Comparison of ENCODE assay signal across 32 cellular contexts in genomic region chr17:39999067-39999466, GRCh38. TPM values are rescaled to one million over a fixed set of nuclear protein-coding genes. Genes with fewer than 3 reads are reported as not detected.
A peak's percentile ranks its signal among the peaks of the same experiment; 100 is the strongest.
DNase-seq lines count a peak whose midpoint lies in the region; ATAC-seq, FAIRE-seq and TF ChIP-seq lines count a peak whose summit lies in the region.
"Had no signal": no experiment of that assay in that cellular context is flagged by ENCODE, and none has a peak within 500 bp of the region (broad histone marks: within the 10 kb centered on the region; RNA-seq: fewer than 3 reads in every experiment).

No MANE protein-coding gene starts in this region.

- no peak overlapping the region for H3K4me3 ChIP-seq in K562
- no peak overlapping the region for H3K4me3 ChIP-seq in sigmoid colon
- H3K4me3 ChIP-seq: BLaER1 treated with 17β-estradiol and CSF1 and Interleukin-3, amounts not matched to agents 10 nM and 100 nM; Peyer's patch; right atrium auricular region; SJSA1; tibial artery had no signal

- no peaks in the 10 kb centered on the region for H3K9me3 ChIP-seq in K562 (replicated peaks; ENCODE audit: control insufficient read depth, insufficient read depth, low read depth, low read length)
- H3K9me3 ChIP-seq in sigmoid colon = no peaks in the 10 kb centered on the region
- H3K9me3 ChIP-seq: BLaER1 treated with 17β-estradiol and CSF1 and Interleukin-3, amounts not matched to agents 10 nM and 100 nM; Peyer's patch; right atrium auricular region; SJSA1; tibial artery had no signal

- no peaks in the 10 kb centered on the region for H3K79me2 ChIP-seq in K562 (ENCODE audit: control insufficient read depth, insufficient read depth, low read length)

- no TSS peak for BruUV-seq in K562 (replicated peaks; lab: Mats Ljungman, UMichigan)

- TF ChIP-seq CTCF in K562 (IDR thresholded peaks at IDR 0.05 in 2 of 3, conservative IDR thresholded peaks at IDR 0.05 in 1 of 3; ENCODE audit: insufficient read depth in 2 of 3, low read depth in 1 of 3, low read length in 3 of 3) (no peak), sigmoid colon (IDR thresholded peaks at IDR 0.05) (no peak)

- TF ChIP-seq EP300 in K562 (IDR thresholded peaks at IDR 0.05; ENCODE audit: low read length) (no peak), sigmoid colon (IDR thresholded peaks at IDR 0.05) (no peak)

- H3K9me3 Mint-ChIP-seq in memory B cell = no peaks in the 10 kb centered on the region
- H3K9me3 Mint-ChIP-seq: dendritic cell treated with granulocyte-macrophage colony-stimulating factor and Interleukin-4, amounts not matched to agents 40 ng/mL and 50 ng/mL, for 4 days; natural killer cell; stimulated activated naive CD8-positive, alpha-beta T cell treated with anti-CD3 and anti-CD28 coated beads, Interleukin-15, amount 100 ng/mL, for 72 hours had no signal

- no peak overlapping the region for H3K4me3 Mint-ChIP-seq in memory B cell
- H3K4me3 Mint-ChIP-seq: dendritic cell treated with granulocyte-macrophage colony-stimulating factor and Interleukin-4, amounts not matched to agents 40 ng/mL and 50 ng/mL, for 4 days; natural killer cell; stimulated activated naive CD8-positive, alpha-beta T cell treated with anti-CD3 and anti-CD28 coated beads, Interleukin-15, amount 100 ng/mL, for 72 hours had no signal

- H3K4me1 Mint-ChIP-seq in memory B cell = peaks cover 4% of the 10 kb centered on the region

- intact Hi-C loops in K562 (cut with micrococcal nuclease) (no loop called here), sigmoid colon (cut with DNase I) (no loop called here)

- no peaks in the 10 kb centered on the region for H4K20me1 ChIP-seq in K562 (replicated peaks; ENCODE audit: control insufficient read depth, insufficient read depth, low read length)

- H3K36me3 Mint-ChIP-seq in memory B cell = peaks cover 28% of the 10 kb centered on the region

- H3K9ac ChIP-seq in K562 (ENCODE audit: insufficient read depth in 1 of 2, low read depth in 2 of 2, low read length in 2 of 2) = no peak overlapping the region
- H3K9ac ChIP-seq: BLaER1 treated with 17β-estradiol and CSF1 and Interleukin-3, amounts not matched to agents 10 nM and 100 nM had no signal

- peak overlapping the region; percentile 50 for H3K27ac Mint-ChIP-seq in memory B cell
- H3K27ac Mint-ChIP-seq: dendritic cell treated with granulocyte-macrophage colony-stimulating factor and Interleukin-4, amounts not matched to agents 40 ng/mL and 50 ng/mL, for 4 days; natural killer cell had no signal

- no peaks in the 10 kb centered on the region for H3K27me3 ChIP-seq in K562 (ENCODE audit: control insufficient read depth in 2 of 2, insufficient read depth in 2 of 2, low read length in 2 of 2)
- H3K27me3 ChIP-seq in sigmoid colon = no peaks in the 10 kb centered on the region
- H3K27me3 ChIP-seq: BLaER1 treated with 17β-estradiol and CSF1 and Interleukin-3, amounts not matched to agents 10 nM and 100 nM; Peyer's patch; right atrium auricular region; SJSA1; tibial artery had no signal

- WGBS in K562 (ENCODE audit: insufficient coverage, low coverage, missing lambda C conversion rate) = 43% methylated on average over 4 of the region's 4 CpGs
- WGBS in sigmoid colon, 2 donors = 92 to 94% methylated on average over 4 of the region's 4 CpGs

- TF ChIP-seq POLR2A in K562 (conservative IDR thresholded peaks at IDR 0.05) (no peak), sigmoid colon (IDR thresholded peaks at IDR 0.05) (no peak)

- CTCF ChIA-PET in K562 (lab: Yijun Ruan, JAX; ENCODE audit: low intra/inter-chr PET ratio) = no interaction called here

- ATAC-seq in K562 (no peak), memory B cell (ENCODE audit: low read depth) (no peak), HG03045 (IDR thresholded peaks at IDR 0.05; ENCODE audit: unreplicated experiment) (no peak)
- ATAC-seq: HepG2; left cardiac atrium; natural killer cell; stimulated activated naive CD8-positive, alpha-beta T cell treated with anti-CD3 and anti-CD28 coated beads, Interleukin-15, amount 100 ng/mL, for 72 hours had no signal

- no peaks in the 10 kb centered on the region for H3K9me1 ChIP-seq in K562 (ENCODE audit: control insufficient read depth, insufficient read depth, low read length)

- H3K27me3 Mint-ChIP-seq in memory B cell = no peaks in the 10 kb centered on the region
- H3K27me3 Mint-ChIP-seq: dendritic cell treated with granulocyte-macrophage colony-stimulating factor and Interleukin-4, amounts not matched to agents 40 ng/mL and 50 ng/mL, for 4 days; stimulated activated naive CD8-positive, alpha-beta T cell treated with anti-CD3 and anti-CD28 coated beads, Interleukin-15, amount 100 ng/mL, for 72 hours had no signal

- FAIRE-seq in K562 (lab: Jason Lieb, UNC) (peak; percentile 15), GM19239 (lab: Jason Lieb, UNC) (no peak)
- FAIRE-seq: endometrium, H54, HepG2 had no signal

- H2AFZ ChIP-seq in K562 (ENCODE audit: low read depth, low read length) = no peak overlapping the region

- in situ Hi-C loops in K562 (cut with MboI) = no loop called here

- peak; percentile 33 for DNase-seq in EL
- peak; percentile 27 for DNase-seq in LHCN-M2 (ENCODE audit: low read depth)
- DNase-seq in K562 (ENCODE audit: extremely low read depth in 1 of 4, low spot score in 3 of 4) = no peak
- DNase-seq in memory B cell (ENCODE audit: low spot score in 2 of 2) = no peak
- DNase-seq in sigmoid colon = no peak
- DNase-seq in GM19239 (ENCODE audit: insufficient read length, low spot score) = no peak
- DNase-seq in DMS79 treated with DMSO at 0.1 percent for 48 hours (lab: John Stamatoyannopoulos, UW) = no peak
- DNase-seq: activated naive CD4-positive, alpha-beta T cell; amygdala; Calu3; central memory CD4-positive, alpha-beta T cell; left cardiac atrium; natural killer cell; NCI-H1092; NCI-H187 treated with DMSO at 0.1 percent for 48 hours; NCI-H526; Peyer's patch; stimulated activated naive CD8-positive, alpha-beta T cell treated with anti-CD3 and anti-CD28 coated beads, Interleukin-15, amount 100 ng/mL, for 72 hours; tibial artery had no signal

- H3K27ac ChIP-seq in K562 (ENCODE audit: extremely low read depth, low read depth, low read length) = no peak overlapping the region
- H3K27ac ChIP-seq in sigmoid colon = no peak overlapping the region
- H3K27ac ChIP-seq: BLaER1 treated with 17β-estradiol and CSF1 and Interleukin-3, amounts not matched to agents 10 nM and 100 nM; HL-60; Peyer's patch; right atrium auricular region; SJSA1; tibial artery had no signal

- POLR2A ChIA-PET in K562 (lab: Yijun Ruan, JAX) = interaction anchor here (0.7 to 3.3 kb wide), 3 partner anchors 9 to 16 kb away, joined by 3 to 13 read pairs (median 3); partner anchors contain the start of gene CSF3

- H3K36me3 ChIP-seq in K562 (ENCODE audit: control insufficient read depth, insufficient read depth, low read length) = peaks cover 42% of the 10 kb centered on the region; the same call in 2 of the 3 replicates
- peaks cover 27 to 48% (median 37%) of the 10 kb centered on the region in 4 donors for H3K36me3 ChIP-seq in sigmoid colon

- TF ChIP-seq RAD21 in K562 (CRISPR knock-in tag; conservative IDR thresholded peaks at IDR 0.05 in 1 of 2, IDR thresholded peaks at IDR 0.05 in 1 of 2) = no peak

- H3K4me2 ChIP-seq in K562 (ENCODE audit: insufficient read depth, low read length) = no peak overlapping the region
- H3K4me2 ChIP-seq: BLaER1 treated with 17β-estradiol and CSF1 and Interleukin-3, amounts not matched to agents 10 nM and 100 nM had no signal

- H3K4me1 ChIP-seq in K562 (replicated peaks in 1 of 2; ENCODE audit: control insufficient read depth in 2 of 2, insufficient read depth in 2 of 2, low read length in 2 of 2) = peaks cover 0 to 3% of the 10 kb centered on the region in 2 experiments; a peak in 1 of 5 replicates
- H3K4me1 ChIP-seq in sigmoid colon = no peaks in the 10 kb centered on the region
- H3K4me1 ChIP-seq: Peyer's patch, right atrium auricular region, SJSA1, tibial artery had no signal

RNA-seq across cellular contexts. Expression of gene CSF3, which starts 16.2 kb away (rescaled TPM):
- 5.1 and 6.7 TPM in 2 replicates for total RNA-seq in LHCN-M2 (2014; rRNA removed)
- 1.1 TPM for polyA plus RNA-seq in LHCN-M2 (2012)
- total RNA-seq in K562 (2011; cell fraction: chromatin; rRNA removed; ENCODE audit: low replicate concordance) = 0.23 TPM in 1 of 2 replicates, not detected in the other
- not detected in 2 replicates for total RNA-seq in K562 (2011; cell fraction: nucleolus; rRNA removed)
- total RNA-seq in K562 (2011; cell fraction: nucleoplasm; rRNA removed) = not detected in 2 replicates
- total RNA-seq in K562 (2014; rRNA removed) = not detected in 2 replicates
- not detected in 2 replicates for total RNA-seq in K562 (2014; rRNA removed; fragmentation: Illumina TruSeq; extraction: Trizol)
- total RNA-seq in K562 (2015; rRNA removed; fragmentation: Illumina TruSeq; extraction: Trizol) = not detected in 2 replicates
- total RNA-seq in K562 (2021) = not detected in 2 replicates
- polyA plus RNA-seq in K562 (2011; rRNA removed) = not detected in 2 replicates
- not detected in 2 replicates for polyA plus RNA-seq in K562 (2011; cell fraction: cytosol; rRNA removed)
- polyA plus RNA-seq in K562 (2011; cell fraction: nucleus; rRNA removed) = not detected in 2 replicates
- not detected in 2 replicates for polyA plus RNA-seq in K562 (2012)
- polyA plus RNA-seq in K562 (2014; fragmentation: Illumina TruSeq; extraction: Trizol) = not detected in 2 replicates
- not detected for polyA plus RNA-seq in K562 (2014; fragmentation: Nextera tagmentation; extraction: Ambion mirVana)
- 0.19 TPM in 1 of 2 replicates, not detected in the other for polyA plus RNA-seq in K562 (2014; rRNA removed)
- polyA minus RNA-seq in K562 (2011; rRNA and poly(A)+ RNA removed) = not detected in 2 replicates
- polyA minus RNA-seq in K562 (2011; cell fraction: cytosol; rRNA and poly(A)+ RNA removed) = not detected in 2 replicates
- not detected in 2 replicates for polyA minus RNA-seq in K562 (2011; cell fraction: nucleus; rRNA and poly(A)+ RNA removed)
- total RNA-seq in sigmoid colon = 10 to 100 TPM in 1 of 4 donors, not detected in 3; 23.3 TPM
- 1 to 10 TPM in 2 of 3 donors, not detected in 1; 1.2 to 3.1 TPM for polyA plus RNA-seq in sigmoid colon
- total RNA-seq: G401; HepG2; natural killer cell; osteocyte; Peyer's patch; SJSA1; T-helper 1 cell treated with Interleukin-12 subunit alpha and Interleukin-12 subunit beta and Interleukin-4 antibody, amounts not matched to agents 30 ng/mL and 1 ng/mL, for 36 hours had no signal
- polyA plus RNA-seq: AG04450 had no signal

RNA-seq across cellular contexts. Expression of gene PSMD3, which starts 18.5 kb away (rescaled TPM):
- total RNA-seq in LHCN-M2 (2014; rRNA removed) (153 and 159 TPM in 2 replicates), K562 (2014; rRNA removed) (228 and 254 TPM in 2 replicates), K562 (2014; rRNA removed; fragmentation: Illumina TruSeq; extraction: Trizol) (109 and 120 TPM in 2 replicates), K562 (2015; rRNA removed; fragmentation: Illumina TruSeq; extraction: Trizol) (135 and 138 TPM in 2 replicates), K562 (2021) (232 and 251 TPM in 2 replicates), sigmoid colon (10 to 100 TPM; 53.2 to 71.3 (median 64.2) TPM)
- polyA plus RNA-seq in LHCN-M2 (2012) = 127 TPM
- total RNA-seq in K562 (2011; cell fraction: chromatin; rRNA removed; ENCODE audit: low replicate concordance) = 82.2 and 185 TPM in 2 replicates
- 141 and 157 TPM in 2 replicates for total RNA-seq in K562 (2011; cell fraction: nucleolus; rRNA removed)
- total RNA-seq in K562 (2011; cell fraction: nucleoplasm; rRNA removed) = 125 and 145 TPM in 2 replicates
- polyA plus RNA-seq in K562 (2011; rRNA removed) (95.3 and 113 TPM in 2 replicates), K562 (2014; fragmentation: Illumina TruSeq; extraction: Trizol) (241 and 262 TPM in 2 replicates), K562 (2014; fragmentation: Nextera tagmentation; extraction: Ambion mirVana) (1 to 10 TPM; 2.0 to 2.8 TPM), K562 (2014; rRNA removed) (180 and 183 TPM in 2 replicates), sigmoid colon (100 to 1,000 TPM in 1 of 3 donors, 10 to 100 TPM in 2; 57.1 to 112 (median 78.1) TPM)
- polyA plus RNA-seq in K562 (2011; cell fraction: cytosol; rRNA removed) = 99.5 and 218 TPM in 2 replicates
- 118 and 158 TPM in 2 replicates for polyA plus RNA-seq in K562 (2011; cell fraction: nucleus; rRNA removed)
- polyA plus RNA-seq in K562 (2012) = 209 and 221 TPM in 2 replicates
- 70.8 and 115 TPM in 2 replicates for polyA minus RNA-seq in K562 (2011; rRNA and poly(A)+ RNA removed)
- 65.7 and 104 TPM in 2 replicates for polyA minus RNA-seq in K562 (2011; cell fraction: cytosol; rRNA and poly(A)+ RNA removed)
- 34.9 and 40.7 TPM in 2 replicates for polyA minus RNA-seq in K562 (2011; cell fraction: nucleus; rRNA and poly(A)+ RNA removed)

RNA-seq across cellular contexts. Expression of gene GSDMA, which starts 36.3 kb away (rescaled TPM):
- total RNA-seq in LHCN-M2 (2014; rRNA removed) (not detected in 2 replicates), K562 (2014; rRNA removed) (not detected in 2 replicates), K562 (2014; rRNA removed; fragmentation: Illumina TruSeq; extraction: Trizol) (0.07 TPM in 1 of 2 replicates, not detected in the other), K562 (2015; rRNA removed; fragmentation: Illumina TruSeq; extraction: Trizol) (0.07 TPM in 1 of 2 replicates, not detected in the other), K562 (2021) (0.09 TPM in 1 of 2 replicates, not detected in the other), sigmoid colon (1 to 10 TPM in 1 of 4 donors, not detected in 3; 1.3 TPM)
- polyA plus RNA-seq in LHCN-M2 (2012) = not detected
- total RNA-seq in K562 (2011; cell fraction: chromatin; rRNA removed; ENCODE audit: low replicate concordance) = not detected in 2 replicates
- total RNA-seq in K562 (2011; cell fraction: nucleolus; rRNA removed) = not detected in 2 replicates
- not detected in 2 replicates for total RNA-seq in K562 (2011; cell fraction: nucleoplasm; rRNA removed)
- polyA plus RNA-seq in K562 (2011; rRNA removed) (0.04 and 0.06 TPM in 2 replicates), K562 (2014; fragmentation: Illumina TruSeq; extraction: Trizol) (0.12 and 0.13 TPM in 2 replicates), K562 (2014; fragmentation: Nextera tagmentation; extraction: Ambion mirVana) (under 1 TPM; 0.04 to 0.06 TPM), K562 (2014; rRNA removed) (0.07 TPM in 1 of 2 replicates, not detected in the other), sigmoid colon (under 1 TPM in 2 of 3 donors, not detected in 1; 0.29 to 0.60 TPM)
- 0.06 and 0.10 TPM in 2 replicates for polyA plus RNA-seq in K562 (2011; cell fraction: cytosol; rRNA removed)
- polyA plus RNA-seq in K562 (2011; cell fraction: nucleus; rRNA removed) = 0.11 TPM in 1 of 2 replicates, not detected in the other
- polyA plus RNA-seq in K562 (2012) = 0.08 TPM in 2 replicates
- polyA minus RNA-seq in K562 (2011; rRNA and poly(A)+ RNA removed) = not detected in 2 replicates
- not detected in 2 replicates for polyA minus RNA-seq in K562 (2011; cell fraction: cytosol; rRNA and poly(A)+ RNA removed)
- polyA minus RNA-seq in K562 (2011; cell fraction: nucleus; rRNA and poly(A)+ RNA removed) = not detected in 2 replicates
- total RNA-seq: G401, HepG2, osteocyte, SJSA1 had no signal
- polyA plus RNA-seq: AG04450, HepG2 had no signal

RNA-seq across cellular contexts. Expression of gene MED24, which starts 55.1 kb away (rescaled TPM):
- total RNA-seq in LHCN-M2 (2014; rRNA removed) (52.9 and 65.1 TPM in 2 replicates), K562 (2014; rRNA removed) (40.0 and 50.2 TPM in 2 replicates), K562 (2014; rRNA removed; fragmentation: Illumina TruSeq; extraction: Trizol) (40.3 and 48.9 TPM in 2 replicates), K562 (2015; rRNA removed; fragmentation: Illumina TruSeq; extraction: Trizol) (48.2 and 53.5 TPM in 2 replicates), K562 (2021) (102 and 108 TPM in 2 replicates), sigmoid colon (10 to 100 TPM; 27.3 to 64.8 (median 31.7) TPM)
- polyA plus RNA-seq in LHCN-M2 (2012) = 36.8 TPM
- 361 and 745 TPM in 2 replicates for total RNA-seq in K562 (2011; cell fraction: chromatin; rRNA removed; ENCODE audit: low replicate concordance)
- total RNA-seq in K562 (2011; cell fraction: nucleolus; rRNA removed) = 434 and 442 TPM in 2 replicates
- total RNA-seq in K562 (2011; cell fraction: nucleoplasm; rRNA removed) = 293 and 327 TPM in 2 replicates
- polyA plus RNA-seq in K562 (2011; rRNA removed) (76.3 and 110 TPM in 2 replicates), K562 (2014; fragmentation: Illumina TruSeq; extraction: Trizol) (117 and 129 TPM in 2 replicates), K562 (2014; fragmentation: Nextera tagmentation; extraction: Ambion mirVana) (1 to 10 TPM; 5.9 to 8.3 TPM), K562 (2014; rRNA removed) (73.3 and 74.8 TPM in 2 replicates), sigmoid colon (10 to 100 TPM; 19.2 to 83.0 (median 29.1) TPM)
- 70.1 and 113 TPM in 2 replicates for polyA plus RNA-seq in K562 (2011; cell fraction: cytosol; rRNA removed)
- polyA plus RNA-seq in K562 (2011; cell fraction: nucleus; rRNA removed) = 331 and 574 TPM in 2 replicates
- polyA plus RNA-seq in K562 (2012) = 97.7 and 114 TPM in 2 replicates
- polyA minus RNA-seq in K562 (2011; rRNA and poly(A)+ RNA removed) = 79.0 and 96.5 TPM in 2 replicates
- 80.5 and 119 TPM in 2 replicates for polyA minus RNA-seq in K562 (2011; cell fraction: cytosol; rRNA and poly(A)+ RNA removed)
- 146 and 149 TPM in 2 replicates for polyA minus RNA-seq in K562 (2011; cell fraction: nucleus; rRNA and poly(A)+ RNA removed)

Comparison
In these comparisons a context has a peak if more than half of its experiments do, and no peak if none do; other contexts are left out.
1. DNase-seq: peak in EL (single experiment) and LHCN-M2 (single experiment); none in K562 (0 of 4), memory B cell (0 of 2), sigmoid colon (single experiment), GM19239 (single experiment) and DMS79 treated with DMSO at 0.1 percent for 48 hours (single experiment).